ENCODE assay signal across 27 cellular contexts in the genomic region with DNA sequence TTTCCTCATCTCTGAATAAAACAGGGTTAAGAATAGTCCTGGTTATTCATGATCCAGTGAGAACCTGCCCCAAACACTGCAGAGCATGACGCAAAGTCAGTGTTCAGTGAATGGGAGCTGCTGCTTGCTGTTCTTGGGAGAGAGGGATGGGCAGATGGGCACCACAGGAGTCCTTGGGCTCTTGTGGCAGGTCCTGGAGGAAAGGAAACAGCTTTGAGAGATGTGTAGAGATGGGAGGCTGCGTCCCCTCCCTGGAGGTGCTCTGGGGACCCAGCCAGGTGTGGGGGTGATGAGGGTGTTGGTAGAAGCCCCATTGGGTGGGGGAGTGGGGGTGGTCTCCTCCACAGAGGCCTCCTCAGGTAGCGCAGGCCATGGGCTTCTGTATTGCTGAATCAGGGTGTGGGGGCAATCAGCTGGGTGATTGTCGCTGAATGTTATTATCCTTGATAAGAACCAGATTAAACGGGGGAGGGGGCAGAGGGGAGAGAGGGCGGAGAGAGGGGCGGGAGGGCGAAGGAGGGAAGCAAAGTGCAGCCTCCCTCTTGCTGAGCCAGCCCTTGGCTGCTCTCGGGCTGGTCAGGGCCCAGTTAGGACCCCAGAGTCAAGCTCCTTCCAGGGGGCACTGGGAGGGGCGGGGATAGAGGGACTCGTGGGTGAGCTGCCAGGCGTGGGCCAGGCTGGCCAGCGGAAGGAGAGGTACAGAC. TPM values are rescaled to one million over a fixed set of nuclear protein-coding genes. Genes with fewer than 3 reads are reported as not detected.
DNase-seq lines count a peak whose midpoint lies in the region; ATAC-seq and TF ChIP-seq lines count a peak whose summit lies in the region.
"Had no signal": no experiment of that assay in that cellular context is flagged by ENCODE, and none has a peak within 500 bp of the region (broad histone marks: within the 10 kb centered on the region; RNA-seq: fewer than 3 reads in every experiment).

No MANE protein-coding gene starts in this region.

- H3K79me1 ChIP-seq in H9 (ENCODE audit: insufficient read depth, low read depth, low read length, poor library complexity, severe bottlenecking): no peaks in the 10 kb centered on the region

- no peak overlapping the region for H3K23ac ChIP-seq in H9 (ENCODE audit: insufficient read length, low read depth, low read length)

- intact Hi-C loops in left colon (cut with DNase I, micrococcal nuclease): no loop called here

- no peaks in the 10 kb centered on the region for H3K9me3 ChIP-seq in H9 (ENCODE audit: control insufficient read depth, low read depth, low read length)
- no peaks in the 10 kb centered on the region for H3K9me3 ChIP-seq in mucosa of rectum (ENCODE audit: control insufficient read depth in 2 of 2, low read length in 2 of 2)
- H3K9me3 ChIP-seq: BLaER1 treated with 17β-estradiol and CSF1 and Interleukin-3, amounts not matched to agents 10 nM and 100 nM; sigmoid colon; SK-N-SH had no signal

- H2AK5ac ChIP-seq in H9 (ENCODE audit: insufficient read length, low read length): no peak overlapping the region

- no peak overlapping the region for H2BK5ac ChIP-seq in H9 (ENCODE audit: insufficient read length, low read length)

- H3K79me2 ChIP-seq in H9 (ENCODE audit: insufficient read depth, low read length): no peaks in the 10 kb centered on the region

- no peak overlapping the region for H2BK20ac ChIP-seq in H9 (ENCODE audit: low read depth, low read length, poor library complexity, severe bottlenecking)

- no peak overlapping the region for H3K4me3 ChIP-seq in mucosa of rectum (ENCODE audit: low read length in 2 of 2)
- H3K4me3 ChIP-seq: BLaER1 treated with 17β-estradiol and CSF1 and Interleukin-3, amounts not matched to agents 10 nM and 100 nM; dorsolateral prefrontal cortex; GM12878; lung; sigmoid colon had no signal

- H3K4me2 ChIP-seq in H9 (ENCODE audit: insufficient read depth, insufficient read length, low read length): no peak overlapping the region
- H3K4me2 ChIP-seq: SK-N-SH had no signal

- H2BK12ac ChIP-seq in H9 (ENCODE audit: insufficient read length, low read depth, low read length): no peak overlapping the region

- H3K4me1 ChIP-seq in H9 (ENCODE audit: insufficient read depth, low read length) (peaks cover 10% of the 10 kb centered on the region; the same call in 1 of the 2 replicates), mucosa of rectum (ENCODE audit: control insufficient read depth in 2 of 2, insufficient read depth in 2 of 2, low read length in 2 of 2) (peaks cover 30 to 47% of the 10 kb centered on the region in 2 donors)
- H3K4me1 ChIP-seq: sigmoid colon had no signal

- peaks cover 4% of the 10 kb centered on the region for H3K27me3 Mint-ChIP-seq in H9 (ENCODE audit: low read depth)

- DNase-seq in H9 (no peak), NCI-H524 (lab: John Stamatoyannopoulos, UW) (peak; percentile 48 to 74), cerebellar cortex (ENCODE audit: low spot score) (peak; percentile 32), pons (ENCODE audit: low spot score) (no peak), left colon (no peak)
- DNase-seq: activated CD4-positive, alpha-beta T cell treated with anti-CD3 and anti-CD28 coated beads for 1 hour; activated CD8-positive, alpha-beta T cell treated with anti-CD3 and anti-CD28 coated beads for 36 hours; dorsolateral prefrontal cortex; Karpas-422; MV-4-11; NCI-H146; RPMI8226; sigmoid colon; SK-N-SH; stimulated activated CD4-positive, alpha-beta T cell treated with anti-CD3 and anti-CD28 coated beads, Interleukin-15, amount 100 ng/mL, for 24 hours; stimulated activated naive CD4-positive, alpha-beta T cell had no signal

- no peak overlapping the region for H3K4ac ChIP-seq in H9 (ENCODE audit: low read depth, low read length)

- 0 out of 2 replicates have a peak overlapping the region, but pooled peaks have one; percentile 1 for H3K14ac ChIP-seq in H9 (ENCODE audit: insufficient read depth, low read length)

- no peak overlapping the region for H4K5ac ChIP-seq in H9 (ENCODE audit: insufficient read length, low read depth, low read length)

- H3K27ac Mint-ChIP-seq in H9: peak overlapping the region in 1 of 3 experiments; percentile 1; a peak in 1 of 7 replicates
- H3K27ac Mint-ChIP-seq: activated CD8-positive, alpha-beta T cell treated with anti-CD3 and anti-CD28 coated beads for 36 hours; activated naive CD4-positive, alpha-beta T cell treated with anti-CD3 and anti-CD28 coated beads, Interleukin-2, amount 50 U/mL, for 24 hours; activated T-helper 17 cell treated with anti-CD3 and anti-CD28 coated beads, Interleukin-2, amount 50 U/mL, for 72 hours; progenitor cell of endocrine pancreas; T-helper 1 cell treated with Interleukin-12 subunit alpha and Interleukin-12 subunit beta and Interleukin-4 antibody, amounts not matched to agents 30 μg/mL and 1 μg/mL, for 36 hours had no signal

- no peak overlapping the region for H2BK15ac ChIP-seq in H9 (ENCODE audit: low read depth, low read length)

- H3K18ac ChIP-seq in H9 (ENCODE audit: insufficient read length, low read depth, low read length): no peak overlapping the region

- no peak overlapping the region for H3T11ph ChIP-seq in H9 (ENCODE audit: low read length)

- no peaks in the 10 kb centered on the region for H3K23me2 ChIP-seq in H9 (ENCODE audit: insufficient read length, low read depth, low read length, poor library complexity, severe bottlenecking)

- H3K9me3 Mint-ChIP-seq in H9: no peaks in the 10 kb centered on the region; a peak in 1 of 5 replicates
- H3K9me3 Mint-ChIP-seq: activated CD8-positive, alpha-beta T cell treated with anti-CD3 and anti-CD28 coated beads for 36 hours; activated naive CD4-positive, alpha-beta T cell treated with anti-CD3 and anti-CD28 coated beads, Interleukin-2, amount 50 U/mL, for 24 hours; activated T-helper 17 cell treated with anti-CD3 and anti-CD28 coated beads, Interleukin-2, amount 50 U/mL, for 72 hours; central memory CD8-positive, alpha-beta T cell; T-helper 1 cell treated with Interleukin-12 subunit alpha and Interleukin-12 subunit beta and Interleukin-4 antibody, amounts not matched to agents 30 μg/mL and 1 μg/mL, for 36 hours had no signal

- TF ChIP-seq CTCF in H9 (conservative IDR thresholded peaks at IDR 0.05): no peak

- H3K36me3 ChIP-seq in mucosa of rectum (ENCODE audit: control insufficient read depth in 2 of 2, insufficient read depth in 2 of 2, low read length in 2 of 2): no peaks in the 10 kb centered on the region
- H3K36me3 ChIP-seq: BLaER1 treated with 17β-estradiol and CSF1 and Interleukin-3, amounts not matched to agents 10 nM and 100 nM; sigmoid colon had no signal

- WGBS in H9 (ENCODE audit: extremely low coverage, insufficient read length, low lambda C conversion rate): no CpG with 5 or more reads among the region's 13 CpGs

- no peak overlapping the region for H2AFZ ChIP-seq in H9 (ENCODE audit: low read length)

- H3K4me3 Mint-ChIP-seq in H9: no peak overlapping the region
- H3K4me3 Mint-ChIP-seq: activated CD8-positive, alpha-beta T cell treated with anti-CD3 and anti-CD28 coated beads for 36 hours; activated naive CD4-positive, alpha-beta T cell treated with anti-CD3 and anti-CD28 coated beads, Interleukin-2, amount 50 U/mL, for 24 hours; activated T-helper 17 cell treated with anti-CD3 and anti-CD28 coated beads, Interleukin-2, amount 50 U/mL, for 72 hours; central memory CD8-positive, alpha-beta T cell; T-helper 1 cell treated with Interleukin-12 subunit alpha and Interleukin-12 subunit beta and Interleukin-4 antibody, amounts not matched to agents 30 μg/mL and 1 μg/mL, for 36 hours had no signal

- no peaks in the 10 kb centered on the region; a peak in 1 of 7 replicates for H3K36me3 Mint-ChIP-seq in H9 (ENCODE audit: insufficient read depth in 1 of 3, low read depth in 3 of 3)
- H3K36me3 Mint-ChIP-seq: activated naive CD4-positive, alpha-beta T cell treated with anti-CD3 and anti-CD28 coated beads, Interleukin-2, amount 50 U/mL, for 24 hours had no signal

- no peak overlapping the region for H4K91ac ChIP-seq in H9 (ENCODE audit: insufficient read length, low read depth, low read length)

- H3K9ac ChIP-seq in H9 (ENCODE audit: extremely low read depth, insufficient read length, low read length) (no peak overlapping the region), mucosa of rectum (ENCODE audit: low read depth in 1 of 2, low read length in 2 of 2) (peak overlapping the region; percentile 2 to 34)
- H3K9ac ChIP-seq: BLaER1 treated with 17β-estradiol and CSF1 and Interleukin-3, amounts not matched to agents 10 nM and 100 nM; SK-N-SH had no signal

- H4K20me1 ChIP-seq in H9 (ENCODE audit: control insufficient read depth, insufficient read depth, insufficient read length): no peaks in the 10 kb centered on the region

- peaks cover 25 to 58% of the 10 kb centered on the region in 2 experiments for H3K4me1 Mint-ChIP-seq in H9
- H3K4me1 Mint-ChIP-seq: activated naive CD4-positive, alpha-beta T cell treated with anti-CD3 and anti-CD28 coated beads, Interleukin-2, amount 50 U/mL, for 24 hours; activated T-helper 17 cell treated with anti-CD3 and anti-CD28 coated beads, Interleukin-2, amount 50 U/mL, for 72 hours; central memory CD8-positive, alpha-beta T cell had no signal

- H3K27me3 ChIP-seq in H9 (ENCODE audit: insufficient read depth, low read length) (no peaks in the 10 kb centered on the region), mucosa of rectum (ENCODE audit: control insufficient read depth in 2 of 2, insufficient read depth in 2 of 2, low read length in 2 of 2) (no peaks in the 10 kb centered on the region)
- H3K27me3 ChIP-seq: BLaER1 treated with 17β-estradiol and CSF1 and Interleukin-3, amounts not matched to agents 10 nM and 100 nM; sigmoid colon had no signal

- H2BK120ac ChIP-seq in H9 (ENCODE audit: low read depth, low read length, poor library complexity, severe bottlenecking): no peak overlapping the region

- no peak overlapping the region for H4K8ac ChIP-seq in H9 (replicated peaks; ENCODE audit: insufficient read length, low read depth, low read length)

- no peak for ATAC-seq in HG03442 (IDR thresholded peaks at IDR 0.05; ENCODE audit: unreplicated experiment)
- ATAC-seq in left colon: no peak
- ATAC-seq: activated CD8-positive, alpha-beta T cell treated with anti-CD3 and anti-CD28 coated beads for 36 hours; activated T-helper 17 cell treated with anti-CD3 and anti-CD28 coated beads, Interleukin-2, amount 50 U/mL, for 72 hours; GM12878; HepG2 had no signal

- H3K27ac ChIP-seq in H9 (ENCODE audit: insufficient read length, low read depth, low read length): no peak overlapping the region
- peak overlapping the region; percentile 65 to 79 for H3K27ac ChIP-seq in mucosa of rectum (ENCODE audit: low read depth in 2 of 2, low read length in 2 of 2)
- H3K27ac ChIP-seq: BLaER1 treated with 17β-estradiol and CSF1 and Interleukin-3, amounts not matched to agents 10 nM and 100 nM; dorsolateral prefrontal cortex; sigmoid colon had no signal

- no peak overlapping the region for H3K56ac ChIP-seq in H9 (ENCODE audit: insufficient read length, low read depth, low read length)

RNA-seq across cellular contexts. Expression of a gene that starts 22.9 kb away (rescaled TPM):
- total RNA-seq in H9 (2021): 2.3 and 3.9 TPM in 2 replicates
- total RNA-seq in left colon: 10 to 100 TPM; 61.3 to 63.8 TPM

Comparison
In these comparisons a context has a peak if more than half of its experiments do, and no peak if none do; other contexts are left out.
1. DNase-seq: peak in NCI-H524 (2 of 2) and cerebellar cortex (single experiment); none in H9 (single experiment), pons (single experiment) and left colon (0 of 2).
2. RNA of a gene that starts 22.9 kb away (total RNA-seq): 61.3 to 63.8 TPM in left colon; 2.3 to 3.9 TPM in H9; every median in the first group is over 10 times any median in the second.